ENCODE assay signal across 2 cellular contexts in genomic region chr17:34485999-34486398, GRCh38.
TF ChIP-seq lines count a peak whose summit lies in the region.

No MANE protein-coding gene starts in this region.

TF ChIP-seq in IMR-90, 13 proteins besides CTCF, POLR2A, EP300 and RAD21 (continued from another document):
- peak; percentile 26; the same call in 1 of the 2 replicates for TF ChIP-seq CEBPB (IDR thresholded peaks at IDR 0.05; ENCODE audit: low read depth, low read length)

TF ChIP-seq in GM23338, 12 proteins besides CTCF, POLR2A, EP300 and RAD21 (continued from another document):
- TF ChIP-seq ETS1 (IDR thresholded peaks at IDR 0.05) (no peak), NANOG (IDR thresholded peaks at IDR 0.05; ENCODE audit: borderline replicate concordance) (no peak), CREB1 (CRISPR knock-in tag; IDR thresholded peaks at IDR 0.05; ENCODE audit: low read depth) (no peak), ZNF114 (CRISPR knock-in tag; IDR thresholded peaks at IDR 0.05) (no peak), ZNF462 (CRISPR knock-in tag; IDR thresholded peaks at IDR 0.05) (no peak), REST (IDR thresholded peaks at IDR 0.05; ENCODE audit: unreplicated experiment) (no peak), POLR2AphosphoS5 (IDR thresholded peaks at IDR 0.05; ENCODE audit: low read depth) (no peak), EZH2phosphoT487 (IDR thresholded peaks at IDR 0.05; ENCODE audit: unreplicated experiment) (no peak), EZH2 (IDR thresholded peaks at IDR 0.05; ENCODE audit: low read depth, unreplicated experiment) (no peak)
